Comparison of ENCODE assay signal across 8 cellular contexts in the genomic region with DNA sequence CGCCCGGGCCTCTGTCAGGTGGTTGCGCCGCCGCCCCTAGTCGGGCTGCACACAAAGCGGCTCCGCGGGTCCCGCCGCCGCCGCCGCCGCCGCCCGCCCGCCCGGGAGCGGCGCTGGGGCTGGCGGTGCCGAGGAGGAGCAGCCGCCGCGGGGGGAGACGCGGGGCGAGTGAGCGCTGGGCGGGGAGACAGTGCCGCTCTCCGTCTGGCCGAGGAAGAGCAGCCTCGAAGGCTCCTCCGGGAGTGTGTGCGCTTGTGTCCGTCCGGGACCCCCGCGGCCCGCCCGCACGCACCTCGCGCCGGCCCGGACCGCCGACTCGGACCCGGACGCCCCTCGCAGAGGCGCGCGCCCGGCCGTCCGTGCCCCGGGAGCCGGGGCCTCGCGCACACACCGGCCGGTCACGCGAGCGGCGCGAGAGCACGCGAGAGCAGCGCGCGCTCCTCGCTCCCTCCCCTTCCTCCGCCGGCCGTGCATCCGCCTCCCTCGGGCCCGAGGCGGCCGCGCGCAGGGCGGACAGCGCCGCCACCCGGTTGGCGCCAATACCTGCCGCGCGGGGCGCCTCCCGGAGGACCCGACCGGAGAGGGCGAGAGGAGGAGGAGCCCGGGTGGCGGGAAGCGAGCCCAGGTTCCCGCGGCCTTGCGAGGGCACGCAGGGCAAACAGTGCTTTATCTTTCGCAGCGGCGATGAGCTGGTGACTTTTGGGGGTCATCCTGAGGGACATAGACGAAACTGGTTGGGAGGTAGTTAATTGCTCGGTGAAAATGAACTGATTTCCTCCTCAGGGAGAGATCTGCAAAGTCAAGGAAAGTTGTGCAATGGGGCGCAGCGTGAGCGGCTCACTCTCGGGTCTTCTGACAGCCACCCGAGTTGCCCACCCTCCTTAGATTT. TPM values are rescaled to one million over a fixed set of nuclear protein-coding genes. Genes with fewer than 3 reads are reported as not detected.
DNase-seq lines count a peak whose midpoint lies in the region; ATAC-seq, FAIRE-seq and TF ChIP-seq lines count a peak whose summit lies in the region.

A gene with protein sequence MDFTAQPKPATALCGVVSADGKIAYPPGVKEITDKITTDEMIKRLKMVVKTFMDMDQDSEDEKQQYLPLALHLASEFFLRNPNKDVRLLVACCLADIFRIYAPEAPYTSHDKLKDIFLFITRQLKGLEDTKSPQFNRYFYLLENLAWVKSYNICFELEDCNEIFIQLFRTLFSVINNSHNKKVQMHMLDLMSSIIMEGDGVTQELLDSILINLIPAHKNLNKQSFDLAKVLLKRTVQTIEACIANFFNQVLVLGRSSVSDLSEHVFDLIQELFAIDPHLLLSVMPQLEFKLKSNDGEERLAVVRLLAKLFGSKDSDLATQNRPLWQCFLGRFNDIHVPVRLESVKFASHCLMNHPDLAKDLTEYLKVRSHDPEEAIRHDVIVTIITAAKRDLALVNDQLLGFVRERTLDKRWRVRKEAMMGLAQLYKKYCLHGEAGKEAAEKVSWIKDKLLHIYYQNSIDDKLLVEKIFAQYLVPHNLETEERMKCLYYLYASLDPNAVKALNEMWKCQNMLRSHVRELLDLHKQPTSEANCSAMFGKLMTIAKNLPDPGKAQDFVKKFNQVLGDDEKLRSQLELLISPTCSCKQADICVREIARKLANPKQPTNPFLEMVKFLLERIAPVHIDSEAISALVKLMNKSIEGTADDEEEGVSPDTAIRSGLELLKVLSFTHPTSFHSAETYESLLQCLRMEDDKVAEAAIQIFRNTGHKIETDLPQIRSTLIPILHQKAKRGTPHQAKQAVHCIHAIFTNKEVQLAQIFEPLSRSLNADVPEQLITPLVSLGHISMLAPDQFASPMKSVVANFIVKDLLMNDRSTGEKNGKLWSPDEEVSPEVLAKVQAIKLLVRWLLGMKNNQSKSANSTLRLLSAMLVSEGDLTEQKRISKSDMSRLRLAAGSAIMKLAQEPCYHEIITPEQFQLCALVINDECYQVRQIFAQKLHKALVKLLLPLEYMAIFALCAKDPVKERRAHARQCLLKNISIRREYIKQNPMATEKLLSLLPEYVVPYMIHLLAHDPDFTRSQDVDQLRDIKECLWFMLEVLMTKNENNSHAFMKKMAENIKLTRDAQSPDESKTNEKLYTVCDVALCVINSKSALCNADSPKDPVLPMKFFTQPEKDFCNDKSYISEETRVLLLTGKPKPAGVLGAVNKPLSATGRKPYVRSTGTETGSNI (N-terminal part only) (minus strand): TSS at position 423 of the 889 bp plus-strand sequence. CDS start 1,334 bp downstream, outside the sequence.

- H3K9me3 ChIP-seq in BE2C (no peaks in the 10 kb centered on the region), colonic mucosa (no peaks in the 10 kb centered on the region)

- intact Hi-C loops in colonic mucosa (cut with DNase I) = loop anchor here (2.0 to 5.0 kb wide), 2 partner anchors 281 to 510 kb away; no protein-coding TSS in a partner anchor

- H3K4me1 ChIP-seq in BE2C = no peaks in the 10 kb centered on the region
- peaks cover 4% of the 10 kb centered on the region for H3K4me1 ChIP-seq in colonic mucosa

- peaks cover 37% of the 10 kb centered on the region for H3K36me3 ChIP-seq in BE2C
- H3K36me3 ChIP-seq in colonic mucosa = peaks cover 7% of the 10 kb centered on the region

- peak within 1 kb of the TSS; percentile 91 to 96 for H3K9ac ChIP-seq in colonic mucosa (ENCODE audit: low read depth in 2 of 2, low read length in 2 of 2)

- FAIRE-seq in GM19239 (lab: Jason Lieb, UNC) = peak; percentile 87

- TF ChIP-seq CTCF in BE2C (IDR thresholded peaks at IDR 0.05; ENCODE audit: low read depth, low read length) (peak; percentile 67), colonic mucosa (IDR thresholded peaks at IDR 0.05) (peak; percentile 73)

- ATAC-seq in HG03457 (IDR thresholded peaks at IDR 0.05; ENCODE audit: unreplicated experiment) = peak; percentile 68

- H3K27me3 ChIP-seq in BE2C = no peaks in the 10 kb centered on the region
- no peaks in the 10 kb centered on the region for H3K27me3 ChIP-seq in colonic mucosa

- H3K27ac ChIP-seq in colonic mucosa = peak within 1 kb of the TSS; percentile 92

- DNase-seq in BE2C (peak; percentile 92), GM19239 (ENCODE audit: insufficient read length, low spot score) (peak; percentile 93), NCI-H524 (lab: John Stamatoyannopoulos, UW) (peak; percentile 80 to 90), colonic mucosa (peak; percentile 87), left kidney (ENCODE audit: low read depth, low spot score) (peak; percentile 98)
- DNase-seq in activated CD4-positive, alpha-beta T cell treated with anti-CD3 and anti-CD28 coated beads for 48 hours = peak; percentile 92
- peak; percentile 89 to 90 for DNase-seq in stimulated activated CD4-positive, alpha-beta T cell treated with anti-CD3 and anti-CD28 coated beads, Interleukin-2, amount 100 ng/mL, for 24 hours

- H3K4me3 ChIP-seq in BE2C (ENCODE audit: low read depth, low read length) = peak within 1 kb of the TSS; percentile 90
- peak within 1 kb of the TSS; percentile 95 for H3K4me3 ChIP-seq in colonic mucosa

RNA-seq across cellular contexts. Expression of the gene that starts here (rescaled TPM):
- 28.3 TPM for polyA plus RNA-seq in BE2C (2012; ENCODE audit: insufficient read depth, insufficient read length, low read depth)
- total RNA-seq in colonic mucosa = 10 to 100 TPM; 63.8 to 68.0 TPM

Comparison
In these comparisons a context has a peak if more than half of its experiments do, and no peak if none do; other contexts are left out.
1. Peak in every context shown above with its lines: DNase-seq, ATAC-seq, H3K4me3 ChIP-seq and H3K27ac ChIP-seq.